In genomic region chr11:66291303-66291705, GRCh38 we compare ENCODE assay signal across 2 cellular contexts.
TF ChIP-seq lines count a peak whose summit lies in the region.

No MANE protein-coding gene starts in this region.

TF ChIP-seq in K562, 482 proteins besides CTCF, POLR2A, EP300 and RAD21 (continues in another document):
- TF ChIP-seq HOXB6 (CRISPR knock-in tag; IDR thresholded peaks at IDR 0.05; ENCODE audit: borderline replicate concordance) (no peak), MIER1 (IDR thresholded peaks at IDR 0.05; ENCODE audit: low read depth) (no peak), ZNF512 (tag; IDR thresholded peaks at IDR 0.05) (no peak), KDM1A (IDR thresholded peaks at IDR 0.05) (peak in 1 of 2 experiments; percentile 37; a peak in 1 of 4 replicates), MBD2 (IDR thresholded peaks at IDR 0.05; ENCODE audit: borderline replicate concordance, low read depth) (no peak), CGGBP1 (CRISPR knock-in tag; IDR thresholded peaks at IDR 0.05) (no peak), ZC3H8 (IDR thresholded peaks at IDR 0.05) (no peak), NFIC (IDR thresholded peaks at IDR 0.05) (no peak), CTCFL (IDR thresholded peaks at IDR 0.05; ENCODE audit: borderline replicate concordance, insufficient read depth, low read depth, low read length, poor library complexity, severe bottlenecking) (no peak), SUPT5H (IDR thresholded peaks at IDR 0.05) (no peak), SNIP1 (IDR thresholded peaks at IDR 0.05; ENCODE audit: low read depth) (no peak), RBM25 (IDR thresholded peaks at IDR 0.05; ENCODE audit: low read depth, low read length, severe bottlenecking) (peak; percentile 51)
- TF ChIP-seq, protein P1, sequence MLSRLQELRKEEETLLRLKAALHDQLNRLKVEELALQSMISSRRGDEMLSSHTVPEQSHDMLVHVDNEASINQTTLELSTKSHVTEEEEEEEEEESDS (CRISPR knock-in tag; IDR thresholded peaks at IDR 0.05): no peak
- TF ChIP-seq, protein P2, sequence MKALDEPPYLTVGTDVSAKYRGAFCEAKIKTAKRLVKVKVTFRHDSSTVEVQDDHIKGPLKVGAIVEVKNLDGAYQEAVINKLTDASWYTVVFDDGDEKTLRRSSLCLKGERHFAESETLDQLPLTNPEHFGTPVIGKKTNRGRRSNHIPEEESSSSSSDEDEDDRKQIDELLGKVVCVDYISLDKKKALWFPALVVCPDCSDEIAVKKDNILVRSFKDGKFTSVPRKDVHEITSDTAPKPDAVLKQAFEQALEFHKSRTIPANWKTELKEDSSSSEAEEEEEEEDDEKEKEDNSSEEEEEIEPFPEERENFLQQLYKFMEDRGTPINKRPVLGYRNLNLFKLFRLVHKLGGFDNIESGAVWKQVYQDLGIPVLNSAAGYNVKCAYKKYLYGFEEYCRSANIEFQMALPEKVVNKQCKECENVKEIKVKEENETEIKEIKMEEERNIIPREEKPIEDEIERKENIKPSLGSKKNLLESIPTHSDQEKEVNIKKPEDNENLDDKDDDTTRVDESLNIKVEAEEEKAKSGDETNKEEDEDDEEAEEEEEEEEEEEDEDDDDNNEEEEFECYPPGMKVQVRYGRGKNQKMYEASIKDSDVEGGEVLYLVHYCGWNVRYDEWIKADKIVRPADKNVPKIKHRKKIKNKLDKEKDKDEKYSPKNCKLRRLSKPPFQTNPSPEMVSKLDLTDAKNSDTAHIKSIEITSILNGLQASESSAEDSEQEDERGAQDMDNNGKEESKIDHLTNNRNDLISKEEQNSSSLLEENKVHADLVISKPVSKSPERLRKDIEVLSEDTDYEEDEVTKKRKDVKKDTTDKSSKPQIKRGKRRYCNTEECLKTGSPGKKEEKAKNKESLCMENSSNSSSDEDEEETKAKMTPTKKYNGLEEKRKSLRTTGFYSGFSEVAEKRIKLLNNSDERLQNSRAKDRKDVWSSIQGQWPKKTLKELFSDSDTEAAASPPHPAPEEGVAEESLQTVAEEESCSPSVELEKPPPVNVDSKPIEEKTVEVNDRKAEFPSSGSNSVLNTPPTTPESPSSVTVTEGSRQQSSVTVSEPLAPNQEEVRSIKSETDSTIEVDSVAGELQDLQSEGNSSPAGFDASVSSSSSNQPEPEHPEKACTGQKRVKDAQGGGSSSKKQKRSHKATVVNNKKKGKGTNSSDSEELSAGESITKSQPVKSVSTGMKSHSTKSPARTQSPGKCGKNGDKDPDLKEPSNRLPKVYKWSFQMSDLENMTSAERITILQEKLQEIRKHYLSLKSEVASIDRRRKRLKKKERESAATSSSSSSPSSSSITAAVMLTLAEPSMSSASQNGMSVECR (CRISPR knock-in tag; IDR thresholded peaks at IDR 0.05): no peak

TF ChIP-seq in HEK293T, 16 proteins besides CTCF, POLR2A, EP300 and RAD21:
- TF ChIP-seq NFRKB (IDR thresholded peaks at IDR 0.05) (no peak), FOXM1 (IDR thresholded peaks at IDR 0.05; ENCODE audit: borderline replicate concordance) (no peak), FOXK2 (IDR thresholded peaks at IDR 0.05) (no peak), ZNF384 (IDR thresholded peaks at IDR 0.05) (no peak), BHLHE40 (IDR thresholded peaks at IDR 0.05; ENCODE audit: borderline replicate concordance) (no peak), SP1 (IDR thresholded peaks at IDR 0.05) (no peak), LEF1 (IDR thresholded peaks at IDR 0.05; ENCODE audit: borderline replicate concordance) (no peak), TARDBP (IDR thresholded peaks at IDR 0.05) (no peak), HDGF (IDR thresholded peaks at IDR 0.05; ENCODE audit: borderline replicate concordance) (no peak), SUZ12 (IDR thresholded peaks at IDR 0.05) (no peak), CTBP1 (IDR thresholded peaks at IDR 0.05; ENCODE audit: borderline replicate concordance) (no peak), L3MBTL2 (conservative IDR thresholded peaks at IDR 0.05) (no peak), ARNT (IDR thresholded peaks at IDR 0.05) (no peak), FOXA1 (IDR thresholded peaks at IDR 0.05) (no peak)
- TF ChIP-seq, protein P3, sequence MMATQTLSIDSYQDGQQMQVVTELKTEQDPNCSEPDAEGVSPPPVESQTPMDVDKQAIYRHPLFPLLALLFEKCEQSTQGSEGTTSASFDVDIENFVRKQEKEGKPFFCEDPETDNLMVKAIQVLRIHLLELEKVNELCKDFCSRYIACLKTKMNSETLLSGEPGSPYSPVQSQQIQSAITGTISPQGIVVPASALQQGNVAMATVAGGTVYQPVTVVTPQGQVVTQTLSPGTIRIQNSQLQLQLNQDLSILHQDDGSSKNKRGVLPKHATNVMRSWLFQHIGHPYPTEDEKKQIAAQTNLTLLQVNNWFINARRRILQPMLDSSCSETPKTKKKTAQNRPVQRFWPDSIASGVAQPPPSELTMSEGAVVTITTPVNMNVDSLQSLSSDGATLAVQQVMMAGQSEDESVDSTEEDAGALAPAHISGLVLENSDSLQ (IDR thresholded peaks at IDR 0.05): no peak
